ENCODE assay signal across 9 cellular contexts in the genomic region with DNA sequence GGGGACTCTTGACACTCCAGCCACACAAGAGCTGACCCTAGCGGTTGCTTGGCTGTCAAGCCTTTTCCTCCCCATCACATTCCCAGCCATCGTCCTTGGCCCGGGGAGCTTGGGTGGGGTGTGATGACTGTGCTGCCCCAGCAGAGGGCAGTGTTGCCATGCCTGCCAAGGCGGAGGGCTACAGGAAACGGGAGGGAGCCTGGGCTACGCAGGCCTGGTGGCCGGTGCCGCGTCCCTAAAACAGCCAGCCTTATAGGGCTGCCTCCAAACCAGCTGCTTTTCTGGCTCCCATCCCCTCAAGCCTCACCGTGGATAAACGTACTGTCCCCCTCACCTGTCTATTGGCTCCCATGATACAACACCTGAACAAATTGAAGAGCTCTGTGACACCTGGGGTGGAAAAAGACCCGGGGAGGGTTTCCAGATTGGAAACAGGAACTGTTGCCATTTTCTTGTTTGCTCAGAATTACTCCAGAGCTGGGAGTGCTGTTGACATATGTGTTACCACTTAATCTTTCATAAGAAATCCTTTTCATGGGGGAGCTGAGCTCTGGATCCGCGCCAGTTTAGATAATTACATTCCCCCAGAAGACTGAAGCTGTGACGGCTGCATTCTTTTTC.
DNase-seq lines count a peak whose midpoint lies in the region; ATAC-seq and TF ChIP-seq lines count a peak whose summit lies in the region.
"Had no signal": no experiment of that assay in that cellular context is flagged by ENCODE, and none has a peak within 500 bp of the region (broad histone marks: within the 10 kb centered on the region; RNA-seq: fewer than 3 reads in every experiment).

No MANE protein-coding gene starts in this region.

- H3K27ac Mint-ChIP-seq in activated CD4-positive, alpha-beta memory T cell treated with anti-CD3 and anti-CD28 coated beads for 36 hours, result no peak overlapping the region
- no peak overlapping the region for H3K27ac Mint-ChIP-seq in neural crest cell (ENCODE audit: unreplicated experiment)
- H3K27ac Mint-ChIP-seq: activated naive CD4-positive, alpha-beta T cell treated with anti-CD3 and anti-CD28 coated beads, Interleukin-2, amount 50 U/mL, for 24 hours had no signal

- ATAC-seq in GM19397 (IDR thresholded peaks at IDR 0.05; ENCODE audit: unreplicated experiment) (peak; percentile 96), HG03442 (IDR thresholded peaks at IDR 0.05; ENCODE audit: unreplicated experiment) (peak; percentile 98), upper lobe of right lung (peak; percentile 99)

- H3K27ac ChIP-seq in upper lobe of right lung, result no peak overlapping the region

- H3K4me1 Mint-ChIP-seq in activated CD4-positive, alpha-beta memory T cell treated with anti-CD3 and anti-CD28 coated beads for 36 hours (ENCODE audit: low read depth), result no peaks in the 10 kb centered on the region
- H3K4me1 Mint-ChIP-seq in neural crest cell, result peaks cover 27% of the 10 kb centered on the region
- H3K4me1 Mint-ChIP-seq: activated naive CD4-positive, alpha-beta T cell treated with anti-CD3 and anti-CD28 coated beads, Interleukin-2, amount 50 U/mL, for 24 hours had no signal

- intact Hi-C loops in activated CD4-positive, alpha-beta memory T cell treated with anti-CD3 and anti-CD28 coated beads for 36 hours (cut with micrococcal nuclease), result loop anchor here (5.0 kb wide), 1 partner anchor 70 kb away; no protein-coding TSS in a partner anchor
- intact Hi-C loops in upper lobe of right lung (cut with DNase I), result no loop called here

- H3K4me1 ChIP-seq in upper lobe of right lung, result no peaks in the 10 kb centered on the region

- no peaks in the 10 kb centered on the region for H3K9me3 Mint-ChIP-seq in activated CD4-positive, alpha-beta memory T cell treated with anti-CD3 and anti-CD28 coated beads for 36 hours
- no peaks in the 10 kb centered on the region for H3K9me3 Mint-ChIP-seq in neural crest cell

- no peaks in the 10 kb centered on the region for H3K27me3 Mint-ChIP-seq in activated CD4-positive, alpha-beta memory T cell treated with anti-CD3 and anti-CD28 coated beads for 36 hours
- H3K27me3 Mint-ChIP-seq in neural crest cell (ENCODE audit: low read depth), result peaks cover 7% of the 10 kb centered on the region

- no peaks in the 10 kb centered on the region for H3K9me3 ChIP-seq in upper lobe of right lung

- H3K4me3 ChIP-seq in foreskin fibroblast (ENCODE audit: low read depth in 1 of 2, low read length in 2 of 2) (no peak overlapping the region), upper lobe of right lung (no peak overlapping the region)

- CTCF ChIA-PET in activated CD4-positive, alpha-beta memory T cell treated with anti-CD3 and anti-CD28 coated beads for 36 hours (lab: Charles Lee), result interaction anchor here (1.0 to 1.7 kb wide), 3 partner anchors 9 to 27 kb away, joined by 3 to 4 read pairs (median 3); no protein-coding TSS in a partner anchor

- H3K36me3 Mint-ChIP-seq in activated CD4-positive, alpha-beta memory T cell treated with anti-CD3 and anti-CD28 coated beads for 36 hours, result no peaks in the 10 kb centered on the region
- no peaks in the 10 kb centered on the region for H3K36me3 Mint-ChIP-seq in neural crest cell (ENCODE audit: low read depth)
- H3K36me3 Mint-ChIP-seq: activated naive CD4-positive, alpha-beta T cell treated with anti-CD3 and anti-CD28 coated beads, Interleukin-2, amount 50 U/mL, for 24 hours had no signal

- H3K27me3 ChIP-seq in upper lobe of right lung, result no peaks in the 10 kb centered on the region

- H3K4me3 Mint-ChIP-seq in activated CD4-positive, alpha-beta memory T cell treated with anti-CD3 and anti-CD28 coated beads for 36 hours, result no peak overlapping the region
- H3K4me3 Mint-ChIP-seq in neural crest cell, result no peak overlapping the region
- H3K4me3 Mint-ChIP-seq: activated naive CD4-positive, alpha-beta T cell treated with anti-CD3 and anti-CD28 coated beads, Interleukin-2, amount 50 U/mL, for 24 hours had no signal

- POLR2A ChIA-PET in activated CD4-positive, alpha-beta memory T cell treated with anti-CD3 and anti-CD28 coated beads for 36 hours (lab: Charles Lee), result no interaction called here

- DNase-seq in DMS 273 (lab: John Stamatoyannopoulos, UW; ENCODE audit: unreplicated experiment) (peak; percentile 92), NCI-H446 treated with DMSO at 0.1 percent for 48 hours (lab: John Stamatoyannopoulos, UW) (peak; percentile 45), foreskin fibroblast (peak; percentile 5 to 49), neural crest cell (ENCODE audit: low read depth, low spot score) (peak; percentile 86), upper lobe of right lung (peak; percentile 86)
- DNase-seq in activated CD4-positive, alpha-beta memory T cell treated with anti-CD3 and anti-CD28 coated beads for 36 hours, result peak; percentile 46

- no peaks in the 10 kb centered on the region for H3K36me3 ChIP-seq in upper lobe of right lung

- peak; percentile 87 for TF ChIP-seq CTCF in foreskin fibroblast (IDR thresholded peaks at IDR 0.05; ENCODE audit: low read depth, low read length)
- TF ChIP-seq CTCF in neural crest cell (conservative IDR thresholded peaks at IDR 0.05), result peak; percentile 97
- peak; percentile 90 for TF ChIP-seq CTCF in upper lobe of right lung (IDR thresholded peaks at IDR 0.05)

Comparison
In these comparisons a context has a peak if more than half of its experiments do, and no peak if none do; other contexts are left out.
1. DNase-seq: peak in every context shown above with its lines; median percentile 92 in DMS 273; 86 in neural crest cell; 86 in upper lobe of right lung; 46 in activated CD4-positive, alpha-beta memory T cell treated with anti-CD3 and anti-CD28 coated beads for 36 hours; 45 in NCI-H446 treated with DMSO at 0.1 percent for 48 hours; 27 in foreskin fibroblast.